ENCODE assay signal across 8 cellular contexts in genomic region chr19:36772341-36773222, GRCh38. TPM values are rescaled to one million over a fixed set of nuclear protein-coding genes. Genes with fewer than 3 reads are reported as not detected.
A peak's percentile ranks its signal among the peaks of the same experiment; 100 is the strongest.
DNase-seq lines count a peak whose midpoint lies in the region; ATAC-seq, FAIRE-seq and TF ChIP-seq lines count a peak whose summit lies in the region.

ZNF850 (minus strand) TSS chr19:36772807; CDS start chr19:36762606, 10,201 bp downstream.

- peak; percentile 46 for TF ChIP-seq POLR2A in NB4 (IDR thresholded peaks at IDR 0.05; ENCODE audit: extremely low read depth, insufficient read length)

- POLR2A ChIA-PET in activated naive CD8-positive, alpha-beta T cell treated with anti-CD3 and anti-CD28 coated beads, Interleukin-2, amount 10 ng/mL, durations not matched to agents 7 days and 5 days (lab: Charles Lee) = interaction anchor here (1.0 to 1.7 kb wide), 4 partner anchors 65 to 283 kb away, joined by 3 to 8 read pairs (median 6); partner anchors contain the start of genes ZNF345, ZNF566 and ZNF790

- peaks cover 18% of the 10 kb centered on the region for H3K4me1 Mint-ChIP-seq in activated naive CD8-positive, alpha-beta T cell treated with anti-CD3 and anti-CD28 coated beads, Interleukin-2, amount 10 ng/mL, durations not matched to agents 7 days and 5 days

- 0 to 1% methylated on average over 55 of the region's 55 CpGs for WGBS in pancreas, 2 donors

- DNase-seq in GM04503 (ENCODE audit: low read depth) = peak; percentile 84
- peak; percentile 81 for DNase-seq in HFF-Myc (ENCODE audit: extremely low read depth, low read depth)
- peak; percentile 91 for DNase-seq in NB4 (ENCODE audit: low read depth)
- DNase-seq in activated naive CD8-positive, alpha-beta T cell treated with anti-CD3 and anti-CD28 coated beads, Interleukin-2, amount 10 ng/mL, durations not matched to agents 7 days and 5 days = peak; percentile 94
- peak; percentile 98 for DNase-seq in Right ventricle myocardium superior
- peak; percentile 90 to 98 (median 94) for DNase-seq in pancreas
- DNase-seq in tibial artery = peak; percentile 96

- H3K4me3 Mint-ChIP-seq in activated naive CD8-positive, alpha-beta T cell treated with anti-CD3 and anti-CD28 coated beads, Interleukin-2, amount 10 ng/mL, durations not matched to agents 7 days and 5 days = peak within 1 kb of the TSS; percentile 98

- H3K4me3 ChIP-seq in HFF-Myc (replicated peaks; ENCODE audit: low read depth, low read length) = peak within 1 kb of the TSS; percentile 86
- peak within 1 kb of the TSS; percentile 94 for H3K4me3 ChIP-seq in NB4 (ENCODE audit: low read depth, low read length)
- H3K4me3 ChIP-seq in pancreas = peak within 1 kb of the TSS; percentile 57 to 77 (median 69)
- peak within 1 kb of the TSS; percentile 77 to 81 for H3K4me3 ChIP-seq in tibial artery

- intact Hi-C loops in Right ventricle myocardium superior (cut with DNase I) (no loop called here), pancreas (cut with DNase I) (no loop called here), tibial artery (cut with DNase I; ENCODE audit: low total_unique reads) (no loop called here)

- peaks cover 0 to 8% (median 3%) of the 10 kb centered on the region in 3 donors for H3K4me1 ChIP-seq in pancreas
- peaks cover 0 to 16% (median 9%) of the 10 kb centered on the region in 4 donors for H3K4me1 ChIP-seq in tibial artery

- ATAC-seq in SK-N-SH treated with all-trans-retinoic acid at 6 μM for 48 hours = peak; percentile 97
- ATAC-seq in activated naive CD8-positive, alpha-beta T cell treated with anti-CD3 and anti-CD28 coated beads, Interleukin-2, amount 10 ng/mL, durations not matched to agents 7 days and 5 days (ENCODE audit: low read depth) = peak; percentile 84
- peak; percentile 99 for ATAC-seq in Right ventricle myocardium superior (ENCODE audit: poor library complexity)
- ATAC-seq in pancreas = peak; percentile 96 to 99 (median 98)

- H3K36me3 ChIP-seq in pancreas = no peaks in the 10 kb centered on the region
- H3K36me3 ChIP-seq in tibial artery = peaks cover 0 to 11% (median 0%) of the 10 kb centered on the region in 3 donors

- TF ChIP-seq CTCF in HFF-Myc (IDR thresholded peaks at IDR 0.05; ENCODE audit: low read depth, low read length, missing control alignments) = no peak
- TF ChIP-seq CTCF in NB4 (IDR thresholded peaks at IDR 0.05; ENCODE audit: low read depth, low read length) = no peak
- no peak for TF ChIP-seq CTCF in pancreas (IDR thresholded peaks at IDR 0.05)
- TF ChIP-seq CTCF in tibial artery (IDR thresholded peaks at IDR 0.05) = no peak

- H3K36me3 Mint-ChIP-seq in activated naive CD8-positive, alpha-beta T cell treated with anti-CD3 and anti-CD28 coated beads, Interleukin-2, amount 10 ng/mL, durations not matched to agents 7 days and 5 days = peaks cover 50% of the 10 kb centered on the region

- H3K27ac ChIP-seq in pancreas = peak within 1 kb of the TSS; percentile 17 to 74 (median 60)
- H3K27ac ChIP-seq in tibial artery = peak within 1 kb of the TSS; percentile 73 to 81

- peaks cover 15% of the 10 kb centered on the region for H3K9me3 Mint-ChIP-seq in activated naive CD8-positive, alpha-beta T cell treated with anti-CD3 and anti-CD28 coated beads, Interleukin-2, amount 10 ng/mL, durations not matched to agents 7 days and 5 days

- H3K27me3 ChIP-seq in pancreas (no peaks in the 10 kb centered on the region), tibial artery (peaks cover 0 to 4% of the 10 kb centered on the region in 2 donors)

- H3K27ac Mint-ChIP-seq in activated naive CD8-positive, alpha-beta T cell treated with anti-CD3 and anti-CD28 coated beads, Interleukin-2, amount 10 ng/mL, durations not matched to agents 7 days and 5 days = peak within 1 kb of the TSS; percentile 99

- no peaks in the 10 kb centered on the region for H3K27me3 Mint-ChIP-seq in activated naive CD8-positive, alpha-beta T cell treated with anti-CD3 and anti-CD28 coated beads, Interleukin-2, amount 10 ng/mL, durations not matched to agents 7 days and 5 days

- no peaks in the 10 kb centered on the region for H3K9me3 ChIP-seq in pancreas
- H3K9me3 ChIP-seq in tibial artery = peaks cover 0 to 35% (median 7%) of the 10 kb centered on the region in 3 donors

- FAIRE-seq in pancreas (lab: Jason Lieb, UNC) = peak; percentile 9

TF ChIP-seq in SK-N-SH treated with all-trans-retinoic acid at 6 μM for 48 hours, 23 proteins besides CTCF, POLR2A, EP300 and RAD21:
- peak; percentile 60; the same call in 1 of the 2 replicates for TF ChIP-seq TSHZ2 (CRISPR knock-in tag; IDR thresholded peaks at IDR 0.05)
- TF ChIP-seq ZFP30 (CRISPR knock-in tag; IDR thresholded peaks at IDR 0.05) = no peak
- no peak for TF ChIP-seq BACH2 (CRISPR knock-in tag; IDR thresholded peaks at IDR 0.05; ENCODE audit: borderline replicate concordance)
- no peak for TF ChIP-seq TCF4 (CRISPR knock-in tag; IDR thresholded peaks at IDR 0.05; ENCODE audit: borderline replicate concordance)

RNA-seq across cellular contexts. Expression of gene ZNF850, which starts in this region (rescaled TPM):
- total RNA-seq in activated naive CD8-positive, alpha-beta T cell treated with anti-CD3 and anti-CD28 coated beads, Interleukin-2, amount 10 ng/mL, durations not matched to agents 7 days and 5 days = 10 to 100 TPM; 16.9 to 17.6 TPM
- total RNA-seq in Right ventricle myocardium superior = 3.7 TPM
- total RNA-seq in pancreas = 1 to 10 TPM in 5 of 6 donors, under 1 TPM in 1; 0.97 to 2.4 (median 1.7) TPM
- under 1 TPM; 0.34 to 0.45 TPM for polyA plus RNA-seq in pancreas

Comparison
In these comparisons a context has a peak if more than half of its experiments do, and no peak if none do; other contexts are left out.
1. Peak in every context shown above with its lines: DNase-seq, ATAC-seq, H3K4me3 ChIP-seq and H3K27ac ChIP-seq.